9 cellular contexts compared by ENCODE assay signal in the genomic region with DNA sequence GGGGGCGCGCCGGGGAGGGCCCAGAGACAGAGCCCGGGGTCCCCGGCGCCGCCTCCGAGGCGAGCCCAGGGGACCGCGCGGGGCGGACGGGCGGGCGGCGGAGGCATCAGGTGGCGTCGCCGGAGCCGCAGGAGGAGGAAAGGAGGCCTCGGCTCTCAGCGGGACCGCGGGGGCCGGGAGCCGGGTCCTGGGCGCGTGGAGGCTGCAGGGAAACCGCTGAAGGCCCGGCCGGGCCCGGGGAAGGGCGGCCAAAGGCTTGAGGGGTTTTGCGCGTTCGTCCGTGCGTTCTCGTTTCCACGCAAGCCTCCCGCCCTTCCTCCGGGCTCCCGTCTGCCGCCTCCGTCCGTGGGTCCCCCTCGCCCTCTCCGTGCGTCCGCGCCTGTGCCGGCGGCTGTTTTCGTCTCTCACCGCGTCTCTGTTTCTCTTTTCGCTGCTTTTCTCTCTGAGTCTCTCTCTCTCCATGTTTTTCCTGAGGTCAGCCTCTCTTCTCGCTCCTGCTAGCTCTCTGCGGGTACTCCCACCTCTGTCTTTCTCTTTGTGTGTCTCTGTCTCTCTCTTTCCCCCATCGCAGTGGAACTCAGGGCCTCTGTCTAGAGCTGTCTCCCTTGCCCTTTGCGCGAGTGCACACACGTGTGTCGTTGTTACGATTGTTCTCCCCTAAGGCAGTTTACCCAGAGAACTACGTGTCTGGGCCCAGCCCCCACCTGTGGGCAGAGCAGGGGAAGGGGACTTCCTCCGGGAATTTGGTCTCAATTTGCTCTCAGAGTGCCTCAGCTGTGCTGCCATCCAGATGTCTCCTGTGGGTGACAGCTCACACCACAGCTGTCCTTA. TPM values are rescaled to one million over a fixed set of nuclear protein-coding genes. Genes with fewer than 3 reads are reported as not detected.
A peak's percentile ranks its signal among the peaks of the same experiment; 100 is the strongest.
DNase-seq lines count a peak whose midpoint lies in the region; ATAC-seq, FAIRE-seq and TF ChIP-seq lines count a peak whose summit lies in the region.
"Had no signal": no experiment of that assay in that cellular context is flagged by ENCODE, and none has a peak within 500 bp of the region (broad histone marks: within the 10 kb centered on the region; RNA-seq: fewer than 3 reads in every experiment).

No MANE protein-coding gene starts in this region.

- no peaks in the 10 kb centered on the region for H4K20me1 ChIP-seq in astrocyte (ENCODE audit: insufficient read depth, low read length)

- H3K27ac ChIP-seq in left ventricle myocardium inferior (replicated peaks) (no peak overlapping the region), astrocyte (ENCODE audit: low read depth, low read length) (no peak overlapping the region)
- no peak overlapping the region for H3K27ac ChIP-seq in naive thymus-derived CD4-positive, alpha-beta T cell (ENCODE audit: low read depth, low read length)

- peak overlapping the region; percentile 50 for H3K4me2 ChIP-seq in astrocyte (ENCODE audit: low read length)

- peaks cover 2% of the 10 kb centered on the region for H3K4me1 Mint-ChIP-seq in astrocyte (ENCODE audit: low read depth, unreplicated experiment)
- peaks cover 29 to 71% (median 35%) of the 10 kb centered on the region in 7 donors for H3K4me1 Mint-ChIP-seq in naive thymus-derived CD4-positive, alpha-beta T cell

- no peaks in the 10 kb centered on the region for H3K36me3 Mint-ChIP-seq in astrocyte (ENCODE audit: low read depth, unreplicated experiment)
- peaks cover 0 to 40% (median 4%) of the 10 kb centered on the region in 5 donors for H3K36me3 Mint-ChIP-seq in naive thymus-derived CD4-positive, alpha-beta T cell

- POLR2A ChIA-PET in naive thymus-derived CD4-positive, alpha-beta T cell (lab: Charles Lee): interaction anchor here (0.8 to 3.8 kb wide), 5 partner anchors 10 to 112 kb away, joined by 3 to 34 read pairs (median 5); no protein-coding TSS in a partner anchor

- H3K4me3 ChIP-seq in left ventricle myocardium inferior (peak overlapping the region; percentile 58), astrocyte (ENCODE audit: insufficient read depth, low read depth, low read length) (no peak overlapping the region)
- peak overlapping the region; percentile 72 for H3K4me3 ChIP-seq in naive thymus-derived CD4-positive, alpha-beta T cell (ENCODE audit: low read length)

- intact Hi-C loops in left ventricle myocardium inferior (cut with micrococcal nuclease): no loop called here
- intact Hi-C loops in Right ventricle myocardium inferior (cut with DNase I): no loop called here
- intact Hi-C loops in naive thymus-derived CD4-positive, alpha-beta T cell (cut with micrococcal nuclease): loop anchor here (1.0 to 5.0 kb wide), 4 partner anchors 11 to 989 kb away; a partner anchor contains a TSS

- no peak overlapping the region for H2AFZ ChIP-seq in astrocyte (ENCODE audit: low read depth, low read length)

- peaks cover 79% of the 10 kb centered on the region for H3K27me3 Mint-ChIP-seq in astrocyte (ENCODE audit: low read depth, unreplicated experiment)
- H3K27me3 Mint-ChIP-seq in naive thymus-derived CD4-positive, alpha-beta T cell: peaks cover 0 to 17% (median 3%) of the 10 kb centered on the region in 5 donors

- H3K27me3 ChIP-seq in left ventricle myocardium inferior (ENCODE audit: low read depth): peaks cover 95% of the 10 kb centered on the region
- peaks cover 64% of the 10 kb centered on the region for H3K27me3 ChIP-seq in astrocyte (ENCODE audit: insufficient read depth, low read length)
- H3K27me3 ChIP-seq in naive thymus-derived CD4-positive, alpha-beta T cell (ENCODE audit: control insufficient read depth in 2 of 2, insufficient read depth in 2 of 2, low read length in 2 of 2): no peaks in the 10 kb centered on the region

- no peak for DNase-seq in left ventricle myocardium inferior
- no peak for DNase-seq in Right ventricle myocardium inferior (ENCODE audit: missing footprints)
- DNase-seq in astrocyte (ENCODE audit: low read depth): no peak
- peak in 1 of 9 donors; percentile 51 for DNase-seq in naive thymus-derived CD4-positive, alpha-beta T cell
- no peak for DNase-seq in GM19238 (ENCODE audit: insufficient read length, low spot score)
- DNase-seq in dedifferentiated amniotic fluid mesenchymal stem cell (ENCODE audit: extremely low spot score): no peak
- DNase-seq in amniotic stem cell (lab: John Stamatoyannopoulos, UW): no peak
- DNase-seq in hepatic stellate cell (ENCODE audit: low spot score): no peak

- TF ChIP-seq CTCF in left ventricle myocardium inferior (IDR thresholded peaks at IDR 0.05; ENCODE audit: borderline replicate concordance): no peak
- no peak for TF ChIP-seq CTCF in astrocyte (IDR thresholded peaks at IDR 0.05; ENCODE audit: insufficient read depth, low read depth, low read length)

- H3K27ac Mint-ChIP-seq in astrocyte (ENCODE audit: unreplicated experiment): peak overlapping the region; percentile 41
- H3K27ac Mint-ChIP-seq in naive thymus-derived CD4-positive, alpha-beta T cell: peak overlapping the region; percentile 28 to 94 (median 83)

- CTCF ChIA-PET in naive thymus-derived CD4-positive, alpha-beta T cell (lab: Charles Lee): interaction anchor here (4.0 kb wide), 1 partner anchor 10 kb away, joined by 18 read pairs; no protein-coding TSS in a partner anchor

- ATAC-seq in Right ventricle myocardium inferior: no peak
- peak; percentile 3 for ATAC-seq in naive thymus-derived CD4-positive, alpha-beta T cell

- no peaks in the 10 kb centered on the region for H3K9me3 Mint-ChIP-seq in astrocyte (ENCODE audit: unreplicated experiment)
- H3K9me3 Mint-ChIP-seq in naive thymus-derived CD4-positive, alpha-beta T cell: no peaks in the 10 kb centered on the region

- no peaks in the 10 kb centered on the region for H3K79me2 ChIP-seq in astrocyte (ENCODE audit: insufficient read depth, low read length)

- H3K4me1 ChIP-seq in left ventricle myocardium inferior (peaks cover 32% of the 10 kb centered on the region), astrocyte (ENCODE audit: insufficient read depth, low read length) (no peaks in the 10 kb centered on the region)
- peaks cover 13 to 16% of the 10 kb centered on the region in 2 donors for H3K4me1 ChIP-seq in naive thymus-derived CD4-positive, alpha-beta T cell (ENCODE audit: control insufficient read depth in 2 of 2, insufficient read depth in 2 of 2, low read length in 2 of 2)

- H3K4me3 Mint-ChIP-seq in astrocyte (ENCODE audit: unreplicated experiment): peak overlapping the region; percentile 81
- peak overlapping the region; percentile 91 to 100 (median 96) for H3K4me3 Mint-ChIP-seq in naive thymus-derived CD4-positive, alpha-beta T cell

- H3K9ac ChIP-seq in astrocyte (ENCODE audit: low read length): no peak overlapping the region

- no peaks in the 10 kb centered on the region for H3K9me3 ChIP-seq in left ventricle myocardium inferior (replicated peaks)
- H3K9me3 ChIP-seq in astrocyte (ENCODE audit: insufficient read depth, low read depth, low read length): no peaks in the 10 kb centered on the region
- no peaks in the 10 kb centered on the region for H3K9me3 ChIP-seq in naive thymus-derived CD4-positive, alpha-beta T cell (ENCODE audit: control insufficient read depth in 2 of 3, low read length in 3 of 3)

- no peak for FAIRE-seq in astrocyte (lab: Jason Lieb, UNC)
- FAIRE-seq: D721Med had no signal

- H3K36me3 ChIP-seq in left ventricle myocardium inferior: no peaks in the 10 kb centered on the region
- no peaks in the 10 kb centered on the region for H3K36me3 ChIP-seq in astrocyte (ENCODE audit: insufficient read depth, low read length)
- H3K36me3 ChIP-seq in naive thymus-derived CD4-positive, alpha-beta T cell (ENCODE audit: control insufficient read depth in 2 of 3, insufficient read depth in 3 of 3, low read length in 3 of 3): peaks cover 0 to 23% (median 0%) of the 10 kb centered on the region in 3 experiments

RNA-seq across cellular contexts. Expression of a gene that starts 2.1 kb away (rescaled TPM):
- total RNA-seq in left ventricle myocardium inferior: 0.22 TPM
- total RNA-seq in Right ventricle myocardium inferior: 0.68 TPM
- total RNA-seq in astrocyte: 0.30 TPM in 1 of 2 replicates, not detected in the other
- 100 to 1,000 TPM in 1 of 5 experiments, 10 to 100 TPM in 4; 11.8 to 175 (median 27.1) TPM for total RNA-seq in naive thymus-derived CD4-positive, alpha-beta T cell
- polyA plus RNA-seq in naive thymus-derived CD4-positive, alpha-beta T cell: 1 to 10 TPM; 3.2 to 8.2 TPM

Comparison
In these comparisons a context has a peak if more than half of its experiments do, and no peak if none do; other contexts are left out.
1. intact Hi-C loops: an anchor here in naive thymus-derived CD4-positive, alpha-beta T cell (1.0 to 5.0 kb wide); none called in left ventricle myocardium inferior and Right ventricle myocardium inferior.